In genomic region chr16:24499193-24499814, GRCh38 we compare ENCODE assay signal across 8 cellular contexts. TPM values are rescaled to one million over a fixed set of nuclear protein-coding genes. Genes with fewer than 3 reads are reported as not detected.
DNase-seq lines count a peak whose midpoint lies in the region; ATAC-seq and TF ChIP-seq lines count a peak whose summit lies in the region.

No MANE protein-coding gene starts in this region.

- intact Hi-C loops in A673 (cut with micrococcal nuclease; ENCODE audit: unreplicated experiment), result loop anchor here (1.0 to 2.0 kb wide), 4 partner anchors 90 to 457 kb away; partner anchors contain the start of gene CACNG3
- intact Hi-C loops in uterus (cut with DNase I; ENCODE audit: low total_unique reads), result no loop called here

- no peaks in the 10 kb centered on the region for H3K9me3 ChIP-seq in A673 (ENCODE audit: low read depth, low read length, poor library complexity, severe bottlenecking)
- H3K9me3 ChIP-seq in neural progenitor cell (ENCODE audit: low read depth), result no peaks in the 10 kb centered on the region
- no peaks in the 10 kb centered on the region for H3K9me3 ChIP-seq in uterus

- TF ChIP-seq POLR2A in uterus (IDR thresholded peaks at IDR 0.05), result no peak

- no peak overlapping the region for H3K4me3 Mint-ChIP-seq in neural progenitor cell

- no peaks in the 10 kb centered on the region for H3K36me3 ChIP-seq in A673 (ENCODE audit: insufficient read depth, low read length, poor library complexity, severe bottlenecking)
- H3K36me3 ChIP-seq in neural progenitor cell, result no peaks in the 10 kb centered on the region
- H3K36me3 ChIP-seq in uterus, result no peaks in the 10 kb centered on the region

- H3K27ac Mint-ChIP-seq in neural progenitor cell, result no peak overlapping the region

- H3K79me2 ChIP-seq in neural progenitor cell (ENCODE audit: low read depth), result no peaks in the 10 kb centered on the region

- peaks cover 12% of the 10 kb centered on the region for H3K27me3 Mint-ChIP-seq in neural progenitor cell (ENCODE audit: insufficient read depth, low read depth)

- ATAC-seq in HG02852 (IDR thresholded peaks at IDR 0.05; ENCODE audit: unreplicated experiment), result no peak

- CTCF ChIA-PET in A673 (lab: Charles Lee), result interaction anchor here (0.5 to 1.5 kb wide), 11 partner anchors 62 to 483 kb away, joined by 3 to 12 read pairs (median 3); no protein-coding TSS in a partner anchor

- no peaks in the 10 kb centered on the region for H3K9me3 Mint-ChIP-seq in neural progenitor cell

- no peak overlapping the region for H2AFZ ChIP-seq in neural progenitor cell (replicated peaks)

- peaks cover 4% of the 10 kb centered on the region for H3K4me1 Mint-ChIP-seq in neural progenitor cell

- TF ChIP-seq CTCF in A673 (conservative IDR thresholded peaks at IDR 0.05; ENCODE audit: low read depth, low read length), result peak; percentile 92
- TF ChIP-seq CTCF in GM10266 (IDR thresholded peaks at IDR 0.05; ENCODE audit: control insufficient read depth, insufficient read depth, low read depth, missing control alignments), result peak; percentile 62
- peak; percentile 82 for TF ChIP-seq CTCF in neural progenitor cell (IDR thresholded peaks at IDR 0.05)
- no peak for TF ChIP-seq CTCF in uterus (IDR thresholded peaks at IDR 0.05)

- BruUV-seq in A673 (replicated peaks; lab: Mats Ljungman, UMichigan), result TSS peak; percentile 18

- H3F3A ChIP-seq in neural progenitor cell (ENCODE audit: low read depth), result no peaks in the 10 kb centered on the region

- no peak overlapping the region for H3K4me2 ChIP-seq in neural progenitor cell

- POLR2A ChIA-PET in A673 (lab: Charles Lee; ENCODE audit: low non-redundant PET), result interaction anchor here (0.6 kb wide), 1 partner anchor 37 kb away, joined by 3 read pairs; no protein-coding TSS in a partner anchor

- H4K20me1 ChIP-seq in neural progenitor cell (ENCODE audit: low read depth), result no peaks in the 10 kb centered on the region

- no peak overlapping the region for H3K9ac ChIP-seq in neural progenitor cell

- H3K27ac ChIP-seq in A673 (ENCODE audit: low read depth, low read length, poor library complexity, severe bottlenecking), result peak overlapping the region; percentile 85
- H3K27ac ChIP-seq in neural progenitor cell, result no peak overlapping the region
- H3K27ac ChIP-seq in uterus, result no peak overlapping the region

- no peaks in the 10 kb centered on the region for H3K27me3 ChIP-seq in A673 (replicated peaks; ENCODE audit: insufficient read depth, low read depth, low read length, poor library complexity)
- H3K27me3 ChIP-seq in neural progenitor cell, result peaks cover 16% of the 10 kb centered on the region
- no peaks in the 10 kb centered on the region for H3K27me3 ChIP-seq in uterus

- H3K4me1 ChIP-seq in A673 (ENCODE audit: insufficient read depth, low read length, poor library complexity, severe bottlenecking), result peaks cover 54% of the 10 kb centered on the region
- no peaks in the 10 kb centered on the region for H3K4me1 ChIP-seq in neural progenitor cell
- H3K4me1 ChIP-seq in uterus, result no peaks in the 10 kb centered on the region

- no peak overlapping the region for H3K4me3 ChIP-seq in A673 (ENCODE audit: low read depth, low read length, poor library complexity, severe bottlenecking)
- H3K4me3 ChIP-seq in neural progenitor cell, result no peak overlapping the region
- H3K4me3 ChIP-seq in uterus, result no peak overlapping the region

- no peaks in the 10 kb centered on the region for H3K36me3 Mint-ChIP-seq in neural progenitor cell

- DNase-seq in A673 (ENCODE audit: low spot score), result peak; percentile 95
- peak; percentile 36 for DNase-seq in GM10266 (ENCODE audit: extremely low spot score)
- DNase-seq in NCI-H748 (lab: John Stamatoyannopoulos, UW; ENCODE audit: unreplicated experiment), result peak; percentile 44
- peak; percentile 26 for DNase-seq in cerebellar cortex (ENCODE audit: low spot score)
- DNase-seq in neural progenitor cell (ENCODE audit: low spot score), result peak; percentile 79
- no peak for DNase-seq in uterus
- no peak for DNase-seq in COLO668 (lab: John Stamatoyannopoulos, UW; ENCODE audit: unreplicated experiment)

RNA-seq across cellular contexts. Expression of gene RBBP6, which starts 40.1 kb away (rescaled TPM):
- total RNA-seq in A673 (2021) (72.2 and 78.9 TPM in 2 replicates), neural progenitor cell (ENCODE audit: low replicate concordance) (73.3 and 81.0 TPM in 2 replicates), uterus (10 to 100 TPM; 48.7 to 89.1 (median 77.7) TPM)

Comparison
In these comparisons a context has a peak if more than half of its experiments do, and no peak if none do; other contexts are left out.
1. DNase-seq: peak in A673 (single experiment), GM10266 (single experiment), NCI-H748 (single experiment), cerebellar cortex (single experiment) and neural progenitor cell (single experiment); none in uterus (0 of 2) and COLO668 (single experiment).
2. CTCF ChIP-seq: peak in A673 (single experiment), GM10266 (single experiment) and neural progenitor cell (single experiment); none in uterus (0 of 4).